Comparison of ENCODE assay signal across 1 cellular context in genomic region chr2:198117397-198118041, GRCh38.
TF ChIP-seq lines count a peak whose summit lies in the region.

No MANE protein-coding gene starts in this region.

TF ChIP-seq in IMR-90, 13 proteins besides CTCF, POLR2A, EP300 and RAD21 (continued from another document):
- TF ChIP-seq CHD1 (IDR thresholded peaks at IDR 0.05; ENCODE audit: low read depth, low read length) (no peak), CEBPB (IDR thresholded peaks at IDR 0.05; ENCODE audit: low read depth, low read length) (no peak), RFX5 (IDR thresholded peaks at IDR 0.05; ENCODE audit: low read depth, low read length) (no peak), RCOR1 (IDR thresholded peaks at IDR 0.05; ENCODE audit: insufficient replicate concordance, low read length) (no peak), SMC3 (IDR thresholded peaks at IDR 0.05; ENCODE audit: low read depth, low read length) (no peak)
